ENCODE assay signal across 25 cellular contexts in genomic region chr1:246051909-246052518, GRCh38.
"Had no signal": no experiment of that assay in that cellular context is flagged by ENCODE, and none has a peak within 500 bp of the region (broad histone marks: within the 10 kb centered on the region; RNA-seq: fewer than 3 reads in every experiment).

No MANE protein-coding gene starts in this region.

- H3K9me3 ChIP-seq: esophagus squamous epithelium, gastrocnemius medialis, ovary, psoas muscle, sigmoid colon, testis, tibial artery had no signal

- H3K4me1 ChIP-seq: esophagus squamous epithelium, gastrocnemius medialis, left lung, psoas muscle, sigmoid colon, testis, tibial artery had no signal

- H3K4me3 ChIP-seq: coronary artery, esophagus squamous epithelium, gastrocnemius medialis, left lung, ovary, psoas muscle, sigmoid colon, testis, tibial artery had no signal

- H3K36me3 Mint-ChIP-seq: type B pancreatic cell had no signal

- ATAC-seq: gastrocnemius medialis; left lung; natural killer cell; psoas muscle; right cardiac atrium; stimulated activated memory B cell treated with anti-CD40 and anti-IgM and Interleukin-4, amounts not matched to agents 10 μg/mL and 1 μg/mL and 100 μg/mL, for 72 hours; stimulated activated naive CD8-positive, alpha-beta T cell treated with anti-CD3 and anti-CD28 coated beads, Interleukin-15, Interleukin-2, amounts not matched to agents 100 U/mL and 50 U/mL, for 24 hours had no signal

- H3K36me3 ChIP-seq: esophagus squamous epithelium, gastrocnemius medialis, left lung, ovary, sigmoid colon, tibial artery had no signal

- H3K4me3 Mint-ChIP-seq: natural killer cell; stimulated activated memory B cell treated with anti-CD40 and anti-IgM and Interleukin-4, amounts not matched to agents 10 μg/mL and 1 μg/mL and 100 μg/mL, for 72 hours; type B pancreatic cell had no signal

- H3K27me3 ChIP-seq: esophagus squamous epithelium, gastrocnemius medialis, left lung, ovary, sigmoid colon, testis, tibial artery had no signal

- H3K27ac ChIP-seq: coronary artery, esophagus squamous epithelium, gastrocnemius medialis, left lung, ovary, psoas muscle, sigmoid colon, testis, tibial artery had no signal

- H3K9me3 Mint-ChIP-seq: type B pancreatic cell had no signal

- H3K27ac Mint-ChIP-seq: natural killer cell; stimulated activated memory B cell treated with anti-CD40 and anti-IgM and Interleukin-4, amounts not matched to agents 10 μg/mL and 1 μg/mL and 100 μg/mL, for 72 hours; type B pancreatic cell had no signal

- H3K27me3 Mint-ChIP-seq: stimulated activated memory B cell treated with anti-CD40 and anti-IgM and Interleukin-4, amounts not matched to agents 10 μg/mL and 1 μg/mL and 100 μg/mL, for 72 hours; type B pancreatic cell had no signal

- DNase-seq: dermis blood vessel endothelial cell; effector memory CD4-positive, alpha-beta T cell; erythroblast; esophagus squamous epithelium; gastrocnemius medialis; head of caudate nucleus; kidney; left lung; mesendoderm; natural killer cell; occipital lobe; ovary; posterior cingulate gyrus; psoas muscle; right cardiac atrium; sigmoid colon; stimulated activated CD4-positive, alpha-beta T cell treated with anti-CD3 and anti-CD28 coated beads, Interleukin-2, amount 100 ng/mL, for 24 hours; stimulated activated CD4-positive, alpha-beta T cell treated with anti-CD3 and anti-CD28 coated beads, Interleukin-4, amount 100 ng/mL, for 4 hours; stimulated activated naive CD8-positive, alpha-beta T cell treated with anti-CD3 and anti-CD28 coated beads, Interleukin-15, Interleukin-2, amounts not matched to agents 100 U/mL and 50 U/mL, for 24 hours; substantia nigra; testis; tibial artery had no signal

- H3K4me1 Mint-ChIP-seq: stimulated activated memory B cell treated with anti-CD40 and anti-IgM and Interleukin-4, amounts not matched to agents 10 μg/mL and 1 μg/mL and 100 μg/mL, for 72 hours had no signal
